Comparison of ENCODE assay signal across 19 cellular contexts in the genomic region with DNA sequence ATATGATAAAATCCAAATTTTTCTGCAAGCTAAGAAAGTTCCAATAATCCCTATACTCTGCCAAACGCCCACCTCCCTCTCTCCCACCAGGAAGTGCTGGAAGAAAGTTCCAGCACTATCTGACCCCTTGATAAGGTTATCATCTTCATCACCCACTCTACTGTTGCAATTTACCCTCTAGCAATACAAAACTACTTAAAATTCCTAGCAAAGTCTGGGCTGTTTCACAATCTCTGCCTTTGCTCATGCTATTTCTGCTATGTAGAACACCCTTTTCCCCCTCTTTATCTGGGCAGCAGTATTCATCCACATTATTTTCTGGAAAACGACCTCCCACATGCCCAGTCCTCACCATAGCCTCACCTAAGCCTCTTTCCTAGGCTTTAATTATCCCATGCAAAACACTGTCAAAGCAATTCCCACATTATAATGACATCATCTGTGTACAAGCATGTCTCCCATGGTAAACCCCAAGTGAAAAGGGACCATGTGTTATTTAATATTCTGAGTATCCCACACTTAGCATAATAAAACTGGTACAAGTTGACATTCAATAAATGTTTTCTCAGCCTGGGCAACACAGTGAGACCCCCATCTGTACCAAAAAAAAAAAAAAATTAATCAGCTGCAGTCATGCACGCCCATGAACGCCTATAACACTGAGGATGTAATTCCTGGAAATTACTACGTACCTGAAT. TPM values are rescaled to one million over a fixed set of nuclear protein-coding genes. Genes with fewer than 3 reads are reported as not detected.
A peak's percentile ranks its signal among the peaks of the same experiment; 100 is the strongest.
DNase-seq lines count a peak whose midpoint lies in the region; ATAC-seq and TF ChIP-seq lines count a peak whose summit lies in the region.
"Had no signal": no experiment of that assay in that cellular context is flagged by ENCODE, and none has a peak within 500 bp of the region (broad histone marks: within the 10 kb centered on the region; RNA-seq: fewer than 3 reads in every experiment).

No MANE protein-coding gene starts in this region.

- BruUV-seq in Caco-2 (replicated peaks; lab: Mats Ljungman, UMichigan): no TSS peak

- H3K9me3 Mint-ChIP-seq in Caco-2 (ENCODE audit: unreplicated experiment): no peaks in the 10 kb centered on the region
- no peaks in the 10 kb centered on the region for H3K9me3 Mint-ChIP-seq in endodermal cell
- H3K9me3 Mint-ChIP-seq: brain had no signal

- WGBS in endodermal cell (ENCODE audit: insufficient coverage in 1 of 2, insufficient read length in 1 of 2), 2 experiments: 85 to 97% methylated on average over 3 to 5 of the region's 5 CpGs

- no peak for ATAC-seq in GM18907 (IDR thresholded peaks at IDR 0.05; ENCODE audit: unreplicated experiment)
- ATAC-seq in HG02759 (IDR thresholded peaks at IDR 0.05; ENCODE audit: unreplicated experiment): no peak
- ATAC-seq: HCT116; stimulated activated naive CD8-positive, alpha-beta T cell treated with anti-CD3 and anti-CD28 coated beads, Interleukin-15, Interleukin-2, amounts not matched to agents 100 U/mL and 50 U/mL, for 24 hours had no signal

- H3K27me3 ChIP-seq in Caco-2 (replicated peaks; ENCODE audit: control insufficient read depth, insufficient read depth, low read length) (no peaks in the 10 kb centered on the region), endodermal cell (ENCODE audit: control insufficient read depth, insufficient read depth, low read length, poor library complexity, severe bottlenecking) (no peaks in the 10 kb centered on the region), neutrophil (no peaks in the 10 kb centered on the region)
- H3K27me3 ChIP-seq: BE2C had no signal

- DNase-seq in Caco-2: peak in 1 of 2 experiments; percentile 53
- peak; percentile 51 for DNase-seq in M059J (ENCODE audit: low read depth)
- no peak for DNase-seq in endodermal cell
- DNase-seq in DMS114 treated with DMSO at 0.1 percent for 48 hours (lab: John Stamatoyannopoulos, UW; ENCODE audit: unreplicated experiment): no peak
- no peak for DNase-seq in superior temporal gyrus (ENCODE audit: extremely low spot score)
- DNase-seq: activated naive CD4-positive, alpha-beta T cell; BE2C; DND-41; effector memory CD4-positive, alpha-beta T cell; KBM-7; midbrain; nucleus accumbens; stimulated activated naive CD8-positive, alpha-beta T cell treated with anti-CD3 and anti-CD28 coated beads, Interleukin-15, Interleukin-2, amounts not matched to agents 100 U/mL and 50 U/mL, for 24 hours had no signal

- H3K4me1 ChIP-seq in Caco-2 (peaks cover 40% of the 10 kb centered on the region), endodermal cell (ENCODE audit: control insufficient read depth, insufficient read depth, low read length) (peaks cover 4% of the 10 kb centered on the region), neutrophil (ENCODE audit: control insufficient read depth in 1 of 2, insufficient read depth in 1 of 2, low read depth in 1 of 2, low read length in 1 of 2) (peaks cover 37 to 39% of the 10 kb centered on the region in 2 experiments)
- H3K4me1 ChIP-seq: BE2C had no signal

- H3K4me3 Mint-ChIP-seq in Caco-2 (ENCODE audit: unreplicated experiment) (peak overlapping the region; percentile 27), endodermal cell (no peak overlapping the region)
- H3K4me3 Mint-ChIP-seq: brain had no signal

- H3K4me3 ChIP-seq in Caco-2 (ENCODE audit: low read depth, low read length) (no peak overlapping the region), endodermal cell (ENCODE audit: low read length) (no peak overlapping the region), neutrophil (ENCODE audit: low read depth in 1 of 2, low read length in 1 of 2) (no peak overlapping the region)

- H3K4me1 Mint-ChIP-seq in Caco-2 (ENCODE audit: low read depth, unreplicated experiment): peaks cover 34% of the 10 kb centered on the region
- H3K4me1 Mint-ChIP-seq in endodermal cell: peaks cover 28% of the 10 kb centered on the region
- H3K4me1 Mint-ChIP-seq: brain had no signal

- H3K36me3 Mint-ChIP-seq in Caco-2 (ENCODE audit: insufficient read depth, unreplicated experiment): peaks cover 57% of the 10 kb centered on the region
- H3K36me3 Mint-ChIP-seq in endodermal cell (ENCODE audit: low read depth): peaks cover 35% of the 10 kb centered on the region
- H3K36me3 Mint-ChIP-seq: brain had no signal

- POLR2A ChIA-PET in Caco-2 (lab: Charles Lee): interaction anchor here (0.6 to 1.3 kb wide), 3 partner anchors 10 to 12 kb away, joined by 3 to 7 read pairs (median 3); partner anchors contain the start of gene F11R

- H3K36me3 ChIP-seq in Caco-2 (ENCODE audit: control insufficient read depth, insufficient read depth, low read length) (peaks cover 2% of the 10 kb centered on the region), endodermal cell (ENCODE audit: control insufficient read depth, insufficient read depth, low read length) (peaks cover 44% of the 10 kb centered on the region), neutrophil (peaks cover 8% of the 10 kb centered on the region)
- H3K36me3 ChIP-seq: BE2C had no signal

- H3K27ac ChIP-seq in endodermal cell (ENCODE audit: low read depth, low read length) (no peak overlapping the region), neutrophil (peak overlapping the region; percentile 5)
- H3K27ac ChIP-seq: VCaP had no signal

- H3K27ac Mint-ChIP-seq in Caco-2 (ENCODE audit: unreplicated experiment) (peak overlapping the region; percentile 58), endodermal cell (peak overlapping the region; percentile 4)
- H3K27ac Mint-ChIP-seq: brain had no signal

- H3K9ac ChIP-seq in endodermal cell (ENCODE audit: extremely low read depth, low read length, poor library complexity, severe bottlenecking): no peak overlapping the region

- CTCF ChIA-PET in Caco-2 (lab: Charles Lee): interaction anchor here (0.6 to 0.8 kb wide), 2 partner anchors 11 to 12 kb away, joined by 3 to 5 read pairs; partner anchors contain the start of gene F11R

- TF ChIP-seq CTCF in Caco-2 (IDR thresholded peaks at IDR 0.05; ENCODE audit: insufficient read depth in 1 of 2, low read depth in 1 of 2, low read length in 1 of 2, severe bottlenecking in 1 of 2, unreplicated experiment in 1 of 2) (no peak), endodermal cell (conservative IDR thresholded peaks at IDR 0.05) (no peak), neutrophil (IDR thresholded peaks at IDR 0.05) (no peak)

- H3K9me3 ChIP-seq in Caco-2 (no peaks in the 10 kb centered on the region), endodermal cell (ENCODE audit: control insufficient read depth, low read length) (no peaks in the 10 kb centered on the region), neutrophil (no peaks in the 10 kb centered on the region)
- H3K9me3 ChIP-seq: BE2C had no signal

- no peaks in the 10 kb centered on the region for H3K27me3 Mint-ChIP-seq in Caco-2 (ENCODE audit: insufficient read depth, unreplicated experiment)
- H3K27me3 Mint-ChIP-seq in endodermal cell (ENCODE audit: insufficient read depth): no peaks in the 10 kb centered on the region

- intact Hi-C loops in Caco-2 (cut with micrococcal nuclease; ENCODE audit: unreplicated experiment): no loop called here

RNA-seq across cellular contexts. Expression of gene F11R, which starts 11.9 kb away (rescaled TPM):
- total RNA-seq in Caco-2 (2022) (182 and 196 TPM in 2 replicates), endodermal cell (100 to 1,000 TPM; 190 to 226 TPM)
- 46.8 and 90.8 TPM in 2 replicates for total RNA-seq in M059J (2014; rRNA removed; shearing (Covaris generic))
- polyA plus RNA-seq in endodermal cell (2013, experiment 1 of 2): 59.3 TPM
- polyA plus RNA-seq in endodermal cell (2013, experiment 2 of 2): 61.6 TPM

RNA-seq across cellular contexts. Expression of gene TSTD1, which starts 29.8 kb away (rescaled TPM):
- total RNA-seq in Caco-2 (2022) (24.8 and 26.8 TPM in 2 replicates), endodermal cell (10 to 100 TPM; 59.1 to 76.4 TPM)
- total RNA-seq in M059J (2014; rRNA removed; shearing (Covaris generic)): 0.27 and 0.44 TPM in 2 replicates
- polyA plus RNA-seq in endodermal cell (2013, experiment 1 of 2): 45.6 TPM
- 41.6 TPM for polyA plus RNA-seq in endodermal cell (2013, experiment 2 of 2)

RNA-seq across cellular contexts. Expression of gene USF1, which starts 36.8 kb away (rescaled TPM):
- total RNA-seq in Caco-2 (2022): 49.7 and 52.7 TPM in 2 replicates
- 82.7 and 89.0 TPM in 2 replicates for total RNA-seq in M059J (2014; rRNA removed; shearing (Covaris generic))
- total RNA-seq in endodermal cell: 10 to 100 TPM; 55.5 to 57.3 TPM
- polyA plus RNA-seq in endodermal cell (2013, experiment 1 of 2): 69.5 TPM
- polyA plus RNA-seq in endodermal cell (2013, experiment 2 of 2): 60.9 TPM

RNA-seq across cellular contexts. Expression of gene ITLN2, which starts 54.4 kb away (rescaled TPM):
- total RNA-seq in Caco-2 (2022) (0.93 and 1.3 TPM in 2 replicates), endodermal cell (10 to 100 TPM; 20.3 to 29.7 TPM)
- not detected in 2 replicates for total RNA-seq in M059J (2014; rRNA removed; shearing (Covaris generic))
- polyA plus RNA-seq in endodermal cell (2013, experiment 1 of 2): 10.5 TPM
- polyA plus RNA-seq in endodermal cell (2013, experiment 2 of 2): 7.9 TPM

Comparison
In these comparisons a context has a peak if more than half of its experiments do, and no peak if none do; other contexts are left out.
1. RNA of gene TSTD1, which starts 29.8 kb away (total RNA-seq): 59.1 to 76.4 TPM in endodermal cell and 24.8 to 26.8 TPM in Caco-2; 0.27 to 0.44 TPM in M059J; every median in the first group is over 10 times any median in the second.